10 cellular contexts compared by ENCODE assay signal in the genomic region with DNA sequence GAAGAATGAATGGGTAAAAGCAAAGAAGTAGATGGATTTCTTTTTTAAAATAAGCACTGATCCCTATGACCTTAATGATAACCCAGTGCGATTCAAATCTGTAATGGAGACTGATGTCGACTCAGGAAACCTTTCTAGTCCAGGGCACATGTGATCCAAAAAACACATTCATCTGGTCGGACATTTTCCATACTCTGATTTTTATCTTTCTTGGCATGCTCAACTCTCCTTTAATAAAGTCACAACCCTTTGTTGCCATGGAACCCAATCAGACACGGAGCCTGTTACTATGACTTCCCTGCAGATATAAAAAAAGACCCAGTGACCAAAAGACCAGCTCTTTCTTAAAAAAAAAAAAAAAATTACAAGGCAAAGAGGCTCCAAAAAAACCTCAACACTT. TPM values are rescaled to one million over a fixed set of nuclear protein-coding genes. Genes with fewer than 3 reads are reported as not detected.
A peak's percentile ranks its signal among the peaks of the same experiment; 100 is the strongest.
DNase-seq lines count a peak whose midpoint lies in the region; ATAC-seq and TF ChIP-seq lines count a peak whose summit lies in the region.
"Had no signal": no experiment of that assay in that cellular context is flagged by ENCODE, and none has a peak within 500 bp of the region (broad histone marks: within the 10 kb centered on the region; RNA-seq: fewer than 3 reads in every experiment).

No MANE protein-coding gene starts in this region.

- no peak for TF ChIP-seq CTCF in heart right ventricle (IDR thresholded peaks at IDR 0.05)
- TF ChIP-seq CTCF in left lung (IDR thresholded peaks at IDR 0.05): no peak
- TF ChIP-seq CTCF in upper lobe of left lung (IDR thresholded peaks at IDR 0.05): no peak

- peak overlapping the region in 3 of 10 donors; percentile 16 to 22 (median 21) for H3K4me3 ChIP-seq in heart right ventricle
- no peak overlapping the region for H3K4me3 ChIP-seq in left lung
- no peak overlapping the region for H3K4me3 ChIP-seq in upper lobe of left lung

- DNase-seq in heart right ventricle: peak in 1 of 2 donors; percentile 42
- no peak for DNase-seq in Right ventricle myocardium superior
- peak; percentile 42 for DNase-seq in amniotic epithelial cell (ENCODE audit: low read depth)
- DNase-seq in left lung: no peak
- no peak for DNase-seq in upper lobe of left lung
- DNase-seq in NK-92 (lab: John Stamatoyannopoulos, UW; ENCODE audit: unreplicated experiment): no peak
- no peak for DNase-seq in MV-4-11 (lab: John Stamatoyannopoulos, UW)
- DNase-seq: activated CD4-positive, alpha-beta T cell treated with anti-CD3 and anti-CD28 coated beads, Interleukin-2, amount 50 U/mL, for 4 hours; NCI-H524 had no signal

- no peak for TF ChIP-seq EP300 in upper lobe of left lung (IDR thresholded peaks at IDR 0.05)

- peak overlapping the region in 6 of 10 donors; percentile 3 to 67 (median 54) for H3K27ac ChIP-seq in heart right ventricle
- H3K27ac ChIP-seq in left lung: peak overlapping the region; percentile 8 to 50
- peak overlapping the region; percentile 45 to 67 (median 58) for H3K27ac ChIP-seq in upper lobe of left lung

- H3K4me1 ChIP-seq in heart right ventricle: peaks cover 3 to 28% (median 18%) of the 10 kb centered on the region in 9 donors
- H3K4me1 ChIP-seq in left lung: peaks cover 2 to 14% of the 10 kb centered on the region in 2 donors
- H3K4me1 ChIP-seq in upper lobe of left lung: peaks cover 7 to 20% (median 14%) of the 10 kb centered on the region in 4 donors

- H3K27me3 ChIP-seq in heart right ventricle (no peaks in the 10 kb centered on the region), left lung (no peaks in the 10 kb centered on the region), upper lobe of left lung (no peaks in the 10 kb centered on the region)

- H3K9me3 ChIP-seq in heart right ventricle (no peaks in the 10 kb centered on the region), left lung (no peaks in the 10 kb centered on the region), upper lobe of left lung (no peaks in the 10 kb centered on the region)

- H3K36me3 ChIP-seq in heart right ventricle: no peaks in the 10 kb centered on the region
- H3K36me3 ChIP-seq in left lung: no peaks in the 10 kb centered on the region
- no peaks in the 10 kb centered on the region for H3K36me3 ChIP-seq in upper lobe of left lung

- WGBS in heart right ventricle, 2 donors: 37 to 53% methylated on average over 4 of the region's 4 CpGs
- WGBS in upper lobe of left lung, 2 donors: 56 to 61% methylated on average over 4 of the region's 4 CpGs

- no peak for TF ChIP-seq POLR2A in upper lobe of left lung (IDR thresholded peaks at IDR 0.05)

- intact Hi-C loops in heart right ventricle (cut with DNase I): loop anchor here in 1 of 10 donors (5.0 kb wide), 1 partner anchor 35 kb away; no protein-coding TSS in a partner anchor
- intact Hi-C loops in Right ventricle myocardium superior (cut with DNase I): no loop called here
- intact Hi-C loops in left lung (cut with DNase I): no loop called here

- ATAC-seq in heart right ventricle (peak in 7 of 8 donors; percentile 33 to 90 (median 82)), Right ventricle myocardium superior (ENCODE audit: poor library complexity) (no peak), left lung (no peak), upper lobe of left lung (ENCODE audit: low FRiP score in 2 of 2) (peak in 1 of 2 donors; percentile 38), GM18520 (IDR thresholded peaks at IDR 0.05; ENCODE audit: unreplicated experiment) (no peak)

RNA-seq across cellular contexts. Expression of gene TMCC3, which starts 27.9 kb away (rescaled TPM):
- total RNA-seq in heart right ventricle (1 to 10 TPM; 1.3 to 7.3 (median 3.7) TPM), Right ventricle myocardium superior (1.5 TPM), left lung (10 to 100 TPM in 1 of 2 donors, 1 to 10 TPM in 1; 3.7 to 11.4 TPM), upper lobe of left lung (10 to 100 TPM in 4 of 6 donors, 1 to 10 TPM in 2; 5.4 to 17.4 (median 12.7) TPM)
- polyA plus RNA-seq in heart right ventricle: 1 to 10 TPM in 1 of 2 donors, under 1 TPM in 1; 0.88 to 2.6 TPM

Comparison
In these comparisons a context has a peak if more than half of its experiments do, and no peak if none do; other contexts are left out.
1. ATAC-seq: peak in heart right ventricle (7 of 8); none in Right ventricle myocardium superior (single experiment), left lung (single experiment) and GM18520 (single experiment).
2. Peak in every context shown above with its lines, with median percentiles within 50 percentile points of each other: H3K27ac ChIP-seq.